Comparison of ENCODE assay signal across 25 cellular contexts in the genomic region with DNA sequence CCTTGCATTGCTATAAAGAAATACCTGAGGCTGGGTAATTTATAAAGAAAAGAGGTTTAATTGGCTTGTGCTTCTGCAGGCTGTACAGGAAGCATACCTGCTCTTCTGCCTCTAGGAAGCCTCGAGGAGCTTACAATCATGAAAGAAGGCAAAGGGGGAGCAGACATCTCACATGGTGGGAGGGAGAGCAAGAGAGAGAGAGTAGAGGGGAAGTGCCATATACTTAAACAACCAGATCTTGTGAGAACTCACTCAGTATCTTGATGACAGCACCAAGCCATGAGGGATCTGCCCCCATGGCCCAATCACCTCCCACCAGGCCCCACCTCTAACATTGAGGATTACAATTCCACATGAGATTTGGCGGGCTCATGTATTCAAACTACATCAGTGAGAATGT.
"Had no signal": no experiment of that assay in that cellular context is flagged by ENCODE, and none has a peak within 500 bp of the region (broad histone marks: within the 10 kb centered on the region; RNA-seq: fewer than 3 reads in every experiment).

No MANE protein-coding gene starts in this region.

- FAIRE-seq: endothelial cell of umbilical vein had no signal

- H3K36me3 ChIP-seq: colonic mucosa, esophagus muscularis mucosa, esophagus squamous epithelium, gastrocnemius medialis, gastroesophageal sphincter, heart left ventricle, heart right ventricle had no signal

- DNase-seq: colonic mucosa; cortex of kidney; dermis blood vessel endothelial cell; dorsolateral prefrontal cortex; effector CD4-positive, alpha-beta T cell; effector CD8-positive, alpha-beta T cell; effector memory CD4-positive, alpha-beta T cell; effector memory CD8-positive, alpha-beta T cell; endodermal cell; erythroblast; esophagus squamous epithelium; foreskin fibroblast; foreskin keratinocyte; foreskin melanocyte; gastrocnemius medialis; glutamatergic neuron; head of caudate nucleus; heart left ventricle; heart right ventricle had no signal

- H3K4me1 ChIP-seq: colonic mucosa, esophagus muscularis mucosa, foreskin keratinocyte, gastrocnemius medialis, gastroesophageal sphincter, heart left ventricle, heart right ventricle had no signal

- H3K27me3 ChIP-seq: colonic mucosa, dorsolateral prefrontal cortex, esophagus muscularis mucosa, esophagus squamous epithelium, foreskin keratinocyte, gastrocnemius medialis, heart left ventricle had no signal

- H3K9me3 ChIP-seq: colonic mucosa, esophagus muscularis mucosa, esophagus squamous epithelium, gastrocnemius medialis, gastroesophageal sphincter, heart left ventricle, heart right ventricle had no signal

- ATAC-seq: effector memory CD8-positive, alpha-beta T cell; esophagus mucosa; foreskin keratinocyte; gastrocnemius medialis; gastroesophageal sphincter; heart left ventricle; heart right ventricle had no signal

- H3K27ac ChIP-seq: colonic mucosa, coronary artery, dorsolateral prefrontal cortex, epithelial cell of prostate, esophagus muscularis mucosa, esophagus squamous epithelium, foreskin keratinocyte, gastrocnemius medialis, gastroesophageal sphincter, heart left ventricle, heart right ventricle had no signal

- H3K4me3 ChIP-seq: colonic mucosa, coronary artery, dorsolateral prefrontal cortex, esophagus muscularis mucosa, esophagus squamous epithelium, gastrocnemius medialis, gastroesophageal sphincter, heart left ventricle, heart right ventricle had no signal
